In the genomic region with DNA sequence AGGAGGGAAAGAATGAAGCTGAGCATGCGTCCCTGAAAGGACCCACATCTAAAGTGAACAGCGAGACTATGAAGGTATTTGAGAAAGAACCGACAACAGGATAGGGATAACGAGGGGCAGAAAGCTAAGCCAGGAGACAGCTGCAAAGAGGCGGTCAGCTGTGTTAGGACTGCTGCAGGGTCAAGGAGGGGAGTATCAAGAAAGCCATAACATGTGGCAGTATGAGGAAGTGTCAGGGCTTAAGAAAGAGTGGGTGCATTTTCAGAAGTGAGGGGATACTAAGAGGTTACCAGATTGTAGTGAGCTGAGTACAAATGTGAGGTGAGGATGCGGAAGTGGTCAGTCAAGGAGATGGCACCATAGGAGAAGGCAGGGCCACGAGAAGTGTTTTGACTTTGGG, we compare ENCODE assay signal across 2 cellular contexts.
TF ChIP-seq lines count a peak whose summit lies in the region.

No MANE protein-coding gene starts in this region.

TF ChIP-seq in HEK293, 187 proteins besides CTCF, POLR2A, EP300 and RAD21:
- TF ChIP-seq ZBTB10 (tag by site-specific recombination; IDR thresholded peaks at IDR 0.05) (no peak), ZNF510 (tag by site-specific recombination; IDR thresholded peaks at IDR 0.05; ENCODE audit: insufficient replicate concordance) (peak; percentile 96)

TF ChIP-seq in K562, 482 proteins besides CTCF, POLR2A, EP300 and RAD21:
- TF ChIP-seq PML (IDR thresholded peaks at IDR 0.05; ENCODE audit: low read length), result no peak
- peak; percentile 61 for TF ChIP-seq SUPT5H (IDR thresholded peaks at IDR 0.05)
- peak; percentile 17; the same call in 1 of the 2 replicates for TF ChIP-seq MYNN (IDR thresholded peaks at IDR 0.05)
- no peak for TF ChIP-seq MYNN (CRISPR knock-in tag; IDR thresholded peaks at IDR 0.05)
- no peak for TF ChIP-seq SMARCA4 (IDR thresholded peaks at IDR 0.05)
- 0 out of 2 replicates have a peak, but pooled peaks have one; percentile 39 for TF ChIP-seq ZFPM2 (CRISPR knock-in tag; IDR thresholded peaks at IDR 0.05)
- TF ChIP-seq POLR2AphosphoS2 (IDR thresholded peaks at IDR 0.05; ENCODE audit: low read length), result peak; percentile 50; the same call in 1 of the 2 replicates
- TF ChIP-seq EWSR1 (IDR thresholded peaks at IDR 0.05; ENCODE audit: borderline replicate concordance, low read depth, partially characterized antibody), result peak; percentile 84
- TF ChIP-seq MAX (CRISPR knock-in tag; IDR thresholded peaks at IDR 0.05), result no peak
- TF ChIP-seq FOS (IDR thresholded peaks at IDR 0.05; ENCODE audit: extremely low read depth, insufficient read length), result no peak
- peak; percentile 61 for TF ChIP-seq POLR2B (IDR thresholded peaks at IDR 0.05; ENCODE audit: low read depth, partially characterized antibody)
- no peak for TF ChIP-seq SRSF1 (IDR thresholded peaks at IDR 0.05; ENCODE audit: low read depth, low read length)
- TF ChIP-seq SPI1 (IDR thresholded peaks at IDR 0.05; ENCODE audit: borderline replicate concordance, low read depth, low read length), result peak; percentile 56; the same call in 1 of the 2 replicates
- TF ChIP-seq, protein P1, sequence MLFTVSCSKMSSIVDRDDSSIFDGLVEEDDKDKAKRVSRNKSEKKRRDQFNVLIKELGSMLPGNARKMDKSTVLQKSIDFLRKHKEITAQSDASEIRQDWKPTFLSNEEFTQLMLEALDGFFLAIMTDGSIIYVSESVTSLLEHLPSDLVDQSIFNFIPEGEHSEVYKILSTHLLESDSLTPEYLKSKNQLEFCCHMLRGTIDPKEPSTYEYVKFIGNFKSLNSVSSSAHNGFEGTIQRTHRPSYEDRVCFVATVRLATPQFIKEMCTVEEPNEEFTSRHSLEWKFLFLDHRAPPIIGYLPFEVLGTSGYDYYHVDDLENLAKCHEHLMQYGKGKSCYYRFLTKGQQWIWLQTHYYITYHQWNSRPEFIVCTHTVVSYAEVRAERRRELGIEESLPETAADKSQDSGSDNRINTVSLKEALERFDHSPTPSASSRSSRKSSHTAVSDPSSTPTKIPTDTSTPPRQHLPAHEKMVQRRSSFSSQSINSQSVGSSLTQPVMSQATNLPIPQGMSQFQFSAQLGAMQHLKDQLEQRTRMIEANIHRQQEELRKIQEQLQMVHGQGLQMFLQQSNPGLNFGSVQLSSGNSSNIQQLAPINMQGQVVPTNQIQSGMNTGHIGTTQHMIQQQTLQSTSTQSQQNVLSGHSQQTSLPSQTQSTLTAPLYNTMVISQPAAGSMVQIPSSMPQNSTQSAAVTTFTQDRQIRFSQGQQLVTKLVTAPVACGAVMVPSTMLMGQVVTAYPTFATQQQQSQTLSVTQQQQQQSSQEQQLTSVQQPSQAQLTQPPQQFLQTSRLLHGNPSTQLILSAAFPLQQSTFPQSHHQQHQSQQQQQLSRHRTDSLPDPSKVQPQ (CRISPR knock-in tag; IDR thresholded peaks at IDR 0.05; ENCODE audit: borderline replicate concordance), result no peak
